Comparison of ENCODE assay signal across 1 cellular context in the genomic region with DNA sequence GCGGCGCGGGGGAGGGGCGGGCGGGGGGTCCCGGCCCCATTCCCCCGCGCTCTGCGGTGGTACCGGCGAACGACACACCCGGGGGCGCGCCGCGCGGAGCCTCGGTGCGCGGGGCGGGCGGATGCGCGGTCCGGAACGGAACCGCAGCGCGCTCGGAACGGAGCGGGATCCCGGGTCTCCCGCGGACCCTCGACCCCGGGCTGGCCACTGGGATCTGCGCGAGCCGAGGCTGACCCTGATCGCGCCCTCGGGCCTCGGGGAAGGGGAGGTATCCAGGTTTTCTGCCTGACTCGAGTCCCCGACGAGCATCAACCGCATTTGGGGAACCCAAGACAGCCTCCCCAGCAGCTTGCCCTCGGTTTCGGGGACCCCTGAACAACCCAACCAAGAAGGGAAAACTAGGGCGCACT.
A peak's percentile ranks its signal among the peaks of the same experiment; 100 is the strongest.
TF ChIP-seq lines count a peak whose summit lies in the region.

No MANE protein-coding gene starts in this region.

TF ChIP-seq in H1, 55 proteins besides CTCF, POLR2A, EP300 and RAD21:
- TF ChIP-seq KDM4A (IDR thresholded peaks at IDR 0.05; ENCODE audit: low read depth, low read length, severe bottlenecking) (peak; percentile 68), KDM5A (IDR thresholded peaks at IDR 0.05; ENCODE audit: low read length) (no peak), YY1 (IDR thresholded peaks at IDR 0.05; ENCODE audit: low read depth, low read length) (0 out of 2 replicates have a peak, but pooled peaks have one; percentile 4), CBX5 (IDR thresholded peaks at IDR 0.05; ENCODE audit: low read depth, low read length) (no peak)
TF ChIP-seq in H1: peak in this region for 2.
